10 cellular contexts compared by ENCODE assay signal in the genomic region with DNA sequence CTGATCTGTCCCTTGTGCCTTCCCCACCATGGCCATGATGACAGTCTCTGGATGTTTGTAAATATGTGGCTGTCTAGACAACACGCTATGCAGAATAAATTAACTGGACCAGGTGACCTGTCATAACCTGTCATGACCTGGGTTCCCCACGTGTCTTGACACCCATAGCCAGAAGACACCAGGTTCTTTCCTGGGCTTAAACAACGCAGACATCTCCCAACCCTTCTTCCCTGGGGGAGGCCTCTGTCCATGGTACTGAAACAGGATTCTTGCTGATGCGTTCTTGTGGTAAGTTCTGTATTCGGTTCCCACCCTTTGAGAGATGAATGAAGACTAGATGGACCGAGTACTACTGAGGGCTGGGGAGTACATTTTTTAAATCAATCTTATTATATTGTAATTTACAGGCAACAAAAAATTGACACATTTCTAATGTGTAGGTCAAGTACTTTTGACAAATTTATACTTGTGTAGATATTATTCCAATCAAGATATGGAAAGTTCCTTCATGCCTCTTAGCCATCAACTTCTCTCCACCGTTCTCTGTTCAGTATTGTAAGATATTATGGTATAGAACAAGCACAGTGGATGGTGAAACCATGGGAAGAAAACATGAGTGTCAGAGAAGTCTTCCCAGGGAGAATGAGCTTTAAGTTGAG.
DNase-seq lines count a peak whose midpoint lies in the region; ATAC-seq and TF ChIP-seq lines count a peak whose summit lies in the region.
"Had no signal": no experiment of that assay in that cellular context is flagged by ENCODE, and none has a peak within 500 bp of the region (broad histone marks: within the 10 kb centered on the region; RNA-seq: fewer than 3 reads in every experiment).

No MANE protein-coding gene starts in this region.

- H3K9ac ChIP-seq in mesendoderm (ENCODE audit: low read length): no peak overlapping the region

- TF ChIP-seq CTCF in GM10266 (IDR thresholded peaks at IDR 0.05; ENCODE audit: control insufficient read depth, insufficient read depth, low read depth, missing control alignments) (no peak), choroid plexus epithelial cell (conservative IDR thresholded peaks at IDR 0.05; ENCODE audit: low read depth, low read length) (no peak)

- H4K5ac ChIP-seq in mesendoderm (ENCODE audit: low read length): no peak overlapping the region

- ATAC-seq in HG03442 (IDR thresholded peaks at IDR 0.05; ENCODE audit: unreplicated experiment) (no peak), HG02970 (IDR thresholded peaks at IDR 0.05; ENCODE audit: low FRiP score, unreplicated experiment) (no peak), GM19351 (IDR thresholded peaks at IDR 0.05; ENCODE audit: unreplicated experiment) (no peak)

- H3K23ac ChIP-seq in mesendoderm (ENCODE audit: low read length): no peak overlapping the region

- H3K79me2 ChIP-seq in mesendoderm (ENCODE audit: control insufficient read depth, insufficient read depth, low read length): no peaks in the 10 kb centered on the region

- H3K4me1 ChIP-seq in mesendoderm (ENCODE audit: control insufficient read depth, low read depth, low read length): peaks cover 18% of the 10 kb centered on the region
- H3K4me1 ChIP-seq: uterus had no signal

- H3K27ac ChIP-seq in mesendoderm (ENCODE audit: low read depth, low read length): peak overlapping the region; percentile 86
- H3K27ac ChIP-seq: uterus had no signal

- H3K4me3 ChIP-seq in choroid plexus epithelial cell (ENCODE audit: low read depth, low read length) (no peak overlapping the region), mesendoderm (ENCODE audit: low read length) (no peak overlapping the region)
- H3K4me3 ChIP-seq: uterus had no signal

- H2BK15ac ChIP-seq in mesendoderm (replicated peaks; ENCODE audit: low read depth): no peak overlapping the region

- H2BK120ac ChIP-seq in mesendoderm (ENCODE audit: low read depth, low read length): no peak overlapping the region

- no peak overlapping the region for H4K8ac ChIP-seq in mesendoderm (ENCODE audit: low read depth, low read length)

- H2BK5ac ChIP-seq in mesendoderm (ENCODE audit: low read length): peak overlapping the region; percentile 87

- no peak overlapping the region for H3K4ac ChIP-seq in mesendoderm (ENCODE audit: low read depth, low read length)

- no peak overlapping the region for H2AK5ac ChIP-seq in mesendoderm (ENCODE audit: low read length)

- no peaks in the 10 kb centered on the region for H3K27me3 ChIP-seq in mesendoderm (ENCODE audit: insufficient read depth, low read length, poor library complexity)
- H3K27me3 ChIP-seq: uterus had no signal

- H3K36me3 ChIP-seq in mesendoderm (ENCODE audit: control insufficient read depth, insufficient read depth, low read length): no peaks in the 10 kb centered on the region
- H3K36me3 ChIP-seq: uterus had no signal

- no peak overlapping the region for H3K4me2 ChIP-seq in mesendoderm (ENCODE audit: low read length)

- H3K18ac ChIP-seq in mesendoderm (ENCODE audit: low read length): peak overlapping the region; percentile 71

- no CpG with 5 or more reads among the region's 7 CpGs for WGBS in mesendoderm (ENCODE audit: extremely low coverage, insufficient coverage, low lambda C conversion rate)

- H3K79me1 ChIP-seq in mesendoderm (ENCODE audit: low read length): no peaks in the 10 kb centered on the region

- DNase-seq in GM10266 (ENCODE audit: extremely low spot score) (peak; percentile 27), M059J (ENCODE audit: low read depth) (peak; percentile 53), choroid plexus epithelial cell (ENCODE audit: low read depth) (peak; percentile 37), mesendoderm (peak; percentile 89)
- DNase-seq: activated T-cell treated with anti-CD3 and anti-CD28 coated beads, Interleukin-2, amount 50 U/mL, for 4 hours; HCEC 1CT; uterus had no signal

- H3K56ac ChIP-seq in mesendoderm (ENCODE audit: low read length): no peak overlapping the region

Comparison
In these comparisons a context has a peak if more than half of its experiments do, and no peak if none do; other contexts are left out.
1. DNase-seq: peak in every context shown above with its lines; median percentile 89 in mesendoderm; 53 in M059J; 37 in choroid plexus epithelial cell; 27 in GM10266.